21 cellular contexts compared by ENCODE assay signal in genomic region chr15:57521503-57521902, GRCh38.
A peak's percentile ranks its signal among the peaks of the same experiment; 100 is the strongest.
DNase-seq lines count a peak whose midpoint lies in the region; ATAC-seq and TF ChIP-seq lines count a peak whose summit lies in the region.
"Had no signal": no experiment of that assay in that cellular context is flagged by ENCODE, and none has a peak within 500 bp of the region (broad histone marks: within the 10 kb centered on the region; RNA-seq: fewer than 3 reads in every experiment).

No MANE protein-coding gene starts in this region.

- peak overlapping the region; percentile 71 for H3K27ac Mint-ChIP-seq in progenitor cell of endocrine pancreas
- H3K27ac Mint-ChIP-seq: CD4-positive, alpha-beta memory T cell had no signal

- H3K4me3 ChIP-seq in cardiac muscle cell, result no peak overlapping the region
- H3K4me3 ChIP-seq in right atrium auricular region, result no peak overlapping the region
- no peak overlapping the region for H3K4me3 ChIP-seq in body of pancreas
- H3K4me3 ChIP-seq: BLaER1, GM12878, K562, MG63, PC-9 had no signal

- H3K4me1 Mint-ChIP-seq in progenitor cell of endocrine pancreas (ENCODE audit: low read depth), result peaks cover 12% of the 10 kb centered on the region
- H3K4me1 Mint-ChIP-seq: CD4-positive, alpha-beta memory T cell had no signal

- no peak for TF ChIP-seq POLR2A in body of pancreas (IDR thresholded peaks at IDR 0.05)

- intact Hi-C loops in body of pancreas (cut with DNase I), result no loop called here

- no peaks in the 10 kb centered on the region for H3K9me3 ChIP-seq in cardiac muscle cell (ENCODE audit: low read depth)
- H3K9me3 ChIP-seq in right atrium auricular region, result no peaks in the 10 kb centered on the region
- no peaks in the 10 kb centered on the region for H3K9me3 ChIP-seq in body of pancreas
- H3K9me3 ChIP-seq: BLaER1, Caco-2, MG63 had no signal

- no peaks in the 10 kb centered on the region for H3K9me3 Mint-ChIP-seq in progenitor cell of endocrine pancreas (ENCODE audit: low read depth)
- H3K9me3 Mint-ChIP-seq: CD4-positive, alpha-beta memory T cell had no signal

- peaks cover 28% of the 10 kb centered on the region for H3K4me1 ChIP-seq in cardiac muscle cell (ENCODE audit: low read depth)
- peaks cover 0 to 21% of the 10 kb centered on the region in 2 donors for H3K4me1 ChIP-seq in right atrium auricular region
- H3K4me1 ChIP-seq in body of pancreas, result peaks cover 44% of the 10 kb centered on the region
- H3K4me1 ChIP-seq: BLaER1, Caco-2 had no signal

- TF ChIP-seq CTCF in cardiac muscle cell (IDR thresholded peaks at IDR 0.05; ENCODE audit: low read depth, low read length), result no peak
- TF ChIP-seq CTCF in right atrium auricular region (IDR thresholded peaks at IDR 0.05), result no peak
- no peak for TF ChIP-seq CTCF in body of pancreas (IDR thresholded peaks at IDR 0.05)
- no peak for TF ChIP-seq CTCF in progenitor cell of endocrine pancreas (IDR thresholded peaks at IDR 0.05; ENCODE audit: unreplicated experiment)

- H3K27ac ChIP-seq in cardiac muscle cell, result peak overlapping the region; percentile 54
- no peak overlapping the region for H3K27ac ChIP-seq in right atrium auricular region
- peak overlapping the region; percentile 41 to 60 (median 58) for H3K27ac ChIP-seq in body of pancreas
- H3K27ac ChIP-seq: BLaER1, PC-9 had no signal

- ATAC-seq in body of pancreas (no peak), HG03378 (IDR thresholded peaks at IDR 0.05; ENCODE audit: unreplicated experiment) (no peak)
- ATAC-seq in stimulated activated naive CD8-positive, alpha-beta T cell treated with anti-CD3 and anti-CD28 coated beads, Interleukin-15, Interleukin-2, amounts not matched to agents 100 U/mL and 50 U/mL, for 24 hours, result no peak
- ATAC-seq: GM12878, HCT116, K562 had no signal

- H3K27me3 ChIP-seq in cardiac muscle cell (no peaks in the 10 kb centered on the region), right atrium auricular region (no peaks in the 10 kb centered on the region), body of pancreas (no peaks in the 10 kb centered on the region)
- H3K27me3 ChIP-seq: BLaER1, MG63 had no signal

- H3K4me3 Mint-ChIP-seq in progenitor cell of endocrine pancreas (ENCODE audit: low read depth), result no peak overlapping the region
- H3K4me3 Mint-ChIP-seq: CD4-positive, alpha-beta memory T cell had no signal

- H3K36me3 Mint-ChIP-seq in progenitor cell of endocrine pancreas (ENCODE audit: insufficient read depth), result peaks cover 26% of the 10 kb centered on the region
- H3K36me3 Mint-ChIP-seq: CD4-positive, alpha-beta memory T cell had no signal

- H3K36me3 ChIP-seq in cardiac muscle cell, result peaks cover 67% of the 10 kb centered on the region
- H3K36me3 ChIP-seq in right atrium auricular region, result no peaks in the 10 kb centered on the region
- peaks cover 0 to 2% of the 10 kb centered on the region in 2 donors for H3K36me3 ChIP-seq in body of pancreas (replicated peaks in 1 of 2; ENCODE audit: insufficient read depth in 1 of 2, low read depth in 2 of 2)
- H3K36me3 ChIP-seq: BLaER1, MG63 had no signal

- DNase-seq in cardiac muscle cell (ENCODE audit: low read depth in 1 of 2, low spot score in 1 of 2) (no peak), right atrium auricular region (ENCODE audit: low spot score) (no peak), body of pancreas (no peak), progenitor cell of endocrine pancreas (ENCODE audit: low spot score, unreplicated experiment) (no peak), SK-N-DZ (ENCODE audit: low spot score) (no peak), NCI-H1417 treated with DMSO at 0.1 percent for 48 hours (lab: John Stamatoyannopoulos, UW) (no peak)
- DNase-seq in stimulated activated naive CD8-positive, alpha-beta T cell treated with anti-CD3 and anti-CD28 coated beads, Interleukin-15, Interleukin-2, amounts not matched to agents 100 U/mL and 50 U/mL, for 24 hours, result no peak
- DNase-seq: ACHN; Caco-2; CD4-positive, alpha-beta memory T cell; DMS 273 treated with DMSO at 0.1 percent for 48 hours; GOT3; MG63; NCI-H187; NCI-H2107; PC-9 had no signal

- no peaks in the 10 kb centered on the region for H3K27me3 Mint-ChIP-seq in progenitor cell of endocrine pancreas

- WGBS in body of pancreas, 2 donors, result 81 to 86% methylated on average over 2 of the region's 2 CpGs

Comparison
In these comparisons a context has a peak if more than half of its experiments do, and no peak if none do; other contexts are left out.
1. H3K27ac ChIP-seq: peak in cardiac muscle cell (single experiment) and body of pancreas (4 of 4); none in right atrium auricular region (0 of 2).